In the genomic region with DNA sequence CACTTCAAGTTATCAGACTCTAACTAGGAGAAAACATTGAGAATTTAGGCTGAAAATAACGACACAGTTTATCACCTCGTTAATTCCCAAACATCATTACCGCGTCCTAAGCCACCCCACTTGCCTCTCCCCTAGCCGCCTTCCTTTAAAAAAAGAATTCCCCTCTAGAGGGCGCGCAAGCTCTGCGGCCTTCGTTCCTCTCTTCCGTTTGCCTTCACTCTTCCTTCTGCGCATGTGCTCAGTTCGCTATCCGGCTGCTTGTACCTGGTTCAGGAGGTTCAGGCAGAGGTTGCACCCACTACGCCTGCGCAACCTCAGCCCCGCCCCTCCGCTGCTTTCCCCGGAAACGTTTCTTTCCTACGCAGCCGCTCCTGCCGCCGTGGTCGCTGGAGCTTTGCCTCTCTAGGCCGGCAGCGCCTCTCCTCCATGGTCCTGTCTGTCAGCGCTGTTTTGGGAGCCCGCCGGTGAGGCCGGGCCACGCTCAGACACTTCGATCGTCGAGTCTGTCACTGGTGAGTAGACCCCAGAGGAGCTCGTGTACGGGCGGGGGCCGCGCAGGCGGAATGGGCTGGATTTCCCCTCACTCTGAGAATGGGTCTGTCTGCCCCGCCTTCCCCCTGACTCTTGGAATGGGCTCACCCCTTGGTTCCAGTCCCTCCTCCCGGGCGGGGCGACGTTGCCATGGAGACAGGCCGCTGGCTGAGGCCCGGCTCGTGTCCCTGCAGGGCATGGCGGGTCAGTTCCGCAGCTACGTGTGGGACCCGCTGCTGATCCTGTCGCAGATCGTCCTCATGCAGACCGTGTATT, we compare ENCODE assay signal across 8 cellular contexts. TPM values are rescaled to one million over a fixed set of nuclear protein-coding genes. Genes with fewer than 3 reads are reported as not detected.
DNase-seq lines count a peak whose midpoint lies in the region; ATAC-seq and TF ChIP-seq lines count a peak whose summit lies in the region.

A gene (plus strand): TSS at position 353 of the 807 bp plus-strand sequence. CDS start 376 bp downstream, at position 729.

- ATAC-seq in activated T-helper 17 cell treated with anti-CD3 and anti-CD28 coated beads, Interleukin-2, amount 50 U/mL, for 72 hours (replicated peaks): peak; percentile 88
- peak; percentile 90 for ATAC-seq in naive thymus-derived CD4-positive, alpha-beta T cell
- peak; percentile 84 to 85 for ATAC-seq in stimulated activated naive B cell treated with anti-CD40 and anti-IgM and Interleukin-4, amounts not matched to agents 10 μg/mL and 1 μg/mL and 100 μg/mL, for 72 hours (replicated peaks)

- CTCF ChIA-PET in RWPE1 (lab: Yijun Ruan, JAX): interaction anchor here (0.6 to 8.5 kb wide), 35 partner anchors 10 to 743 kb away, joined by 3 to 65 read pairs (median 4); a partner anchor contains a TSS
- CTCF ChIA-PET in naive thymus-derived CD4-positive, alpha-beta T cell (lab: Charles Lee): interaction anchor here (0.6 to 9.2 kb wide), 22 partner anchors 9 to 1054 kb away, joined by 3 to 146 read pairs (median 5); a partner anchor contains a TSS

- H3K9me3 ChIP-seq in fibroblast of lung (ENCODE audit: control insufficient read depth, insufficient read depth, low read depth, low read length): no peaks in the 10 kb centered on the region
- H3K9me3 ChIP-seq in naive thymus-derived CD4-positive, alpha-beta T cell (ENCODE audit: control insufficient read depth in 2 of 3, low read length in 3 of 3): no peaks in the 10 kb centered on the region

- peaks cover 20% of the 10 kb centered on the region for H3K4me1 Mint-ChIP-seq in activated T-helper 17 cell treated with anti-CD3 and anti-CD28 coated beads, Interleukin-2, amount 50 U/mL, for 72 hours
- H3K4me1 Mint-ChIP-seq in naive thymus-derived CD4-positive, alpha-beta T cell: peaks cover 24 to 56% (median 47%) of the 10 kb centered on the region in 7 donors
- H3K4me1 Mint-ChIP-seq in stimulated activated naive B cell treated with anti-CD40 and anti-IgM and Interleukin-4, amounts not matched to agents 10 μg/mL and 1 μg/mL and 100 μg/mL, for 72 hours: peaks cover 42 to 57% of the 10 kb centered on the region in 2 donors

- no peaks in the 10 kb centered on the region for H4K20me1 ChIP-seq in fibroblast of lung (ENCODE audit: control insufficient read depth, extremely low read depth, insufficient read depth, low read length)

- H3K36me3 Mint-ChIP-seq in activated T-helper 17 cell treated with anti-CD3 and anti-CD28 coated beads, Interleukin-2, amount 50 U/mL, for 72 hours (ENCODE audit: low read depth): peaks cover 40% of the 10 kb centered on the region
- H3K36me3 Mint-ChIP-seq in naive thymus-derived CD4-positive, alpha-beta T cell: peaks cover 0 to 30% (median 5%) of the 10 kb centered on the region in 5 donors
- peaks cover 26 to 29% of the 10 kb centered on the region in 2 donors for H3K36me3 Mint-ChIP-seq in stimulated activated naive B cell treated with anti-CD40 and anti-IgM and Interleukin-4, amounts not matched to agents 10 μg/mL and 1 μg/mL and 100 μg/mL, for 72 hours

- no peaks in the 10 kb centered on the region for H3K27me3 ChIP-seq in fibroblast of lung (ENCODE audit: control insufficient read depth, insufficient read depth, low read length)
- H3K27me3 ChIP-seq in naive thymus-derived CD4-positive, alpha-beta T cell (ENCODE audit: control insufficient read depth in 2 of 2, insufficient read depth in 2 of 2, low read length in 2 of 2): no peaks in the 10 kb centered on the region

- TF ChIP-seq CTCF in LNCaP clone FGC (IDR thresholded peaks at IDR 0.05; ENCODE audit: control insufficient read depth, extremely low read depth, insufficient read depth) (peak; percentile 89), RWPE1 (conservative IDR thresholded peaks at IDR 0.05; ENCODE audit: low read depth) (peak; percentile 100), fibroblast of lung (conservative IDR thresholded peaks at IDR 0.05 in 1 of 2, IDR thresholded peaks at IDR 0.05 in 1 of 2; ENCODE audit: low read depth in 1 of 2, low read length in 2 of 2) (peak; percentile 80 to 88)

- no peaks in the 10 kb centered on the region for H3K9me3 Mint-ChIP-seq in activated T-helper 17 cell treated with anti-CD3 and anti-CD28 coated beads, Interleukin-2, amount 50 U/mL, for 72 hours
- H3K9me3 Mint-ChIP-seq in naive thymus-derived CD4-positive, alpha-beta T cell: peaks cover 0 to 4% (median 0%) of the 10 kb centered on the region in 11 donors
- H3K9me3 Mint-ChIP-seq in stimulated activated naive B cell treated with anti-CD40 and anti-IgM and Interleukin-4, amounts not matched to agents 10 μg/mL and 1 μg/mL and 100 μg/mL, for 72 hours: no peaks in the 10 kb centered on the region

- H3K4me1 ChIP-seq in fibroblast of lung (ENCODE audit: control insufficient read depth, extremely low read depth, insufficient read depth, low read length): peaks cover 19% of the 10 kb centered on the region
- H3K4me1 ChIP-seq in naive thymus-derived CD4-positive, alpha-beta T cell (ENCODE audit: control insufficient read depth in 2 of 2, insufficient read depth in 2 of 2, low read length in 2 of 2): peaks cover 24 to 30% of the 10 kb centered on the region in 2 donors

- no peaks in the 10 kb centered on the region for H3K27me3 Mint-ChIP-seq in activated T-helper 17 cell treated with anti-CD3 and anti-CD28 coated beads, Interleukin-2, amount 50 U/mL, for 72 hours
- H3K27me3 Mint-ChIP-seq in naive thymus-derived CD4-positive, alpha-beta T cell: peaks cover 0 to 2% (median 0%) of the 10 kb centered on the region in 5 donors
- H3K27me3 Mint-ChIP-seq in stimulated activated naive B cell treated with anti-CD40 and anti-IgM and Interleukin-4, amounts not matched to agents 10 μg/mL and 1 μg/mL and 100 μg/mL, for 72 hours: peaks cover 0 to 12% of the 10 kb centered on the region in 2 donors

- H3K27ac Mint-ChIP-seq in activated T-helper 17 cell treated with anti-CD3 and anti-CD28 coated beads, Interleukin-2, amount 50 U/mL, for 72 hours: peak within 1 kb of the TSS; percentile 97
- peak within 1 kb of the TSS; percentile 92 to 100 (median 99) for H3K27ac Mint-ChIP-seq in naive thymus-derived CD4-positive, alpha-beta T cell
- peak within 1 kb of the TSS; percentile 99 for H3K27ac Mint-ChIP-seq in stimulated activated naive B cell treated with anti-CD40 and anti-IgM and Interleukin-4, amounts not matched to agents 10 μg/mL and 1 μg/mL and 100 μg/mL, for 72 hours

- H3K27ac ChIP-seq in RWPE1 (peak within 1 kb of the TSS; percentile 90), fibroblast of lung (ENCODE audit: insufficient read depth, low read length) (peak within 1 kb of the TSS; percentile 98)
- H3K27ac ChIP-seq in naive thymus-derived CD4-positive, alpha-beta T cell (ENCODE audit: low read depth, low read length): peak within 1 kb of the TSS; percentile 99

- POLR2A ChIA-PET in RWPE1 (lab: Yijun Ruan, JAX; ENCODE audit: low non-redundant PET): interaction anchor here (0.5 to 2.2 kb wide), 11 partner anchors 14 to 74 kb away, joined by 3 to 14 read pairs (median 4); no protein-coding TSS in a partner anchor
- POLR2A ChIA-PET in naive thymus-derived CD4-positive, alpha-beta T cell (lab: Charles Lee): interaction anchor here (0.6 to 6.1 kb wide), 26 partner anchors 10 to 1745 kb away, joined by 3 to 96 read pairs (median 4); a partner anchor contains a TSS

- H2AFZ ChIP-seq in fibroblast of lung (ENCODE audit: low read length): peak within 1 kb of the TSS; percentile 97

- H3K79me2 ChIP-seq in fibroblast of lung (ENCODE audit: control insufficient read depth, insufficient read depth, low read length): peaks cover 14% of the 10 kb centered on the region

- peak within 1 kb of the TSS; percentile 99 for H3K9ac ChIP-seq in fibroblast of lung (ENCODE audit: insufficient read depth, low read length)

- H3K4me3 ChIP-seq in LNCaP clone FGC (ENCODE audit: low read depth, low read length) (peak within 1 kb of the TSS; percentile 84), fibroblast of lung (replicated peaks in 1 of 4; ENCODE audit: control extremely low read depth in 1 of 4, insufficient read depth in 1 of 4, low read depth in 3 of 4, low read length in 4 of 4) (peak within 1 kb of the TSS; percentile 71 to 92 (median 88))
- H3K4me3 ChIP-seq in naive thymus-derived CD4-positive, alpha-beta T cell (ENCODE audit: low read length): peak within 1 kb of the TSS; percentile 92

- peaks cover 13% of the 10 kb centered on the region for H3K36me3 ChIP-seq in fibroblast of lung (ENCODE audit: control insufficient read depth, insufficient read depth, low read length)
- peaks cover 0 to 38% (median 17%) of the 10 kb centered on the region in 3 experiments for H3K36me3 ChIP-seq in naive thymus-derived CD4-positive, alpha-beta T cell (ENCODE audit: control insufficient read depth in 2 of 3, insufficient read depth in 3 of 3, low read length in 3 of 3)

- intact Hi-C loops in naive thymus-derived CD4-positive, alpha-beta T cell (cut with micrococcal nuclease): loop anchor here (1.0 to 10.0 kb wide), 20 partner anchors 10 to 1906 kb away; a partner anchor contains a TSS

- peak within 1 kb of the TSS; percentile 92 for H3K4me2 ChIP-seq in fibroblast of lung (ENCODE audit: extremely low read depth, insufficient read depth, low read length)

- DNase-seq in ELR (ENCODE audit: low read depth): peak; percentile 99
- DNase-seq in H4 (ENCODE audit: low spot score): peak; percentile 99
- peak; percentile 93 for DNase-seq in LNCaP clone FGC (ENCODE audit: low read depth)
- DNase-seq in RWPE1 (ENCODE audit: low spot score): peak; percentile 100
- peak; percentile 96 to 99 for DNase-seq in fibroblast of lung (ENCODE audit: low read depth in 2 of 2)
- DNase-seq in naive thymus-derived CD4-positive, alpha-beta T cell: peak; percentile 97 to 99 (median 99)
- DNase-seq in stimulated activated naive B cell treated with anti-CD40 and anti-IgM and Interleukin-4, amounts not matched to agents 10 μg/mL and 1 μg/mL and 100 μg/mL, for 72 hours: peak; percentile 96

- H3K4me3 Mint-ChIP-seq in activated T-helper 17 cell treated with anti-CD3 and anti-CD28 coated beads, Interleukin-2, amount 50 U/mL, for 72 hours: peak within 1 kb of the TSS; percentile 95
- peak within 1 kb of the TSS; percentile 83 to 100 (median 97) for H3K4me3 Mint-ChIP-seq in naive thymus-derived CD4-positive, alpha-beta T cell
- peak within 1 kb of the TSS; percentile 94 to 98 for H3K4me3 Mint-ChIP-seq in stimulated activated naive B cell treated with anti-CD40 and anti-IgM and Interleukin-4, amounts not matched to agents 10 μg/mL and 1 μg/mL and 100 μg/mL, for 72 hours

RNA-seq across cellular contexts. Expression of the gene that starts here (rescaled TPM):
- total RNA-seq in H4 (2014; rRNA removed; shearing (Covaris generic)): 15.4 and 20.8 TPM in 2 replicates
- 10 to 100 TPM; 29.9 to 32.9 TPM for total RNA-seq in activated T-helper 17 cell treated with anti-CD3 and anti-CD28 coated beads, Interleukin-2, amount 50 U/mL, for 72 hours
- 20.0 and 20.5 TPM in 2 replicates for total RNA-seq in fibroblast of lung
- polyA plus RNA-seq in fibroblast of lung: 21.9 and 23.4 TPM in 2 replicates
- polyA plus RNA-seq in fibroblast of lung (2012): 17.7 and 18.4 TPM in 2 replicates
- polyA minus RNA-seq in fibroblast of lung (ENCODE audit: low replicate concordance): 77.0 and 135 TPM in 2 replicates
- total RNA-seq in naive thymus-derived CD4-positive, alpha-beta T cell: 100 to 1,000 TPM in 1 of 5 experiments, 10 to 100 TPM in 4; 23.9 to 111 (median 67.1) TPM
- 10 to 100 TPM; 34.5 to 42.3 TPM for polyA plus RNA-seq in naive thymus-derived CD4-positive, alpha-beta T cell

Comparison
In these comparisons a context has a peak if more than half of its experiments do, and no peak if none do; other contexts are left out.
1. Peak in every context shown above with its lines: DNase-seq, ATAC-seq, H3K4me3 ChIP-seq and H3K27ac ChIP-seq.